In genomic region chr7:11675163-11675562, GRCh38 we compare ENCODE assay signal across 3 cellular contexts.
"Had no signal": no experiment of that assay in that cellular context is flagged by ENCODE, and none has a peak within 500 bp of the region (broad histone marks: within the 10 kb centered on the region; RNA-seq: fewer than 3 reads in every experiment).

No MANE protein-coding gene starts in this region.

- H3K4me3 ChIP-seq: GM12878 had no signal

- DNase-seq: GDM1, GF-D8 had no signal

- ATAC-seq: GM12878 had no signal
